ENCODE assay signal across 12 cellular contexts in the genomic region with DNA sequence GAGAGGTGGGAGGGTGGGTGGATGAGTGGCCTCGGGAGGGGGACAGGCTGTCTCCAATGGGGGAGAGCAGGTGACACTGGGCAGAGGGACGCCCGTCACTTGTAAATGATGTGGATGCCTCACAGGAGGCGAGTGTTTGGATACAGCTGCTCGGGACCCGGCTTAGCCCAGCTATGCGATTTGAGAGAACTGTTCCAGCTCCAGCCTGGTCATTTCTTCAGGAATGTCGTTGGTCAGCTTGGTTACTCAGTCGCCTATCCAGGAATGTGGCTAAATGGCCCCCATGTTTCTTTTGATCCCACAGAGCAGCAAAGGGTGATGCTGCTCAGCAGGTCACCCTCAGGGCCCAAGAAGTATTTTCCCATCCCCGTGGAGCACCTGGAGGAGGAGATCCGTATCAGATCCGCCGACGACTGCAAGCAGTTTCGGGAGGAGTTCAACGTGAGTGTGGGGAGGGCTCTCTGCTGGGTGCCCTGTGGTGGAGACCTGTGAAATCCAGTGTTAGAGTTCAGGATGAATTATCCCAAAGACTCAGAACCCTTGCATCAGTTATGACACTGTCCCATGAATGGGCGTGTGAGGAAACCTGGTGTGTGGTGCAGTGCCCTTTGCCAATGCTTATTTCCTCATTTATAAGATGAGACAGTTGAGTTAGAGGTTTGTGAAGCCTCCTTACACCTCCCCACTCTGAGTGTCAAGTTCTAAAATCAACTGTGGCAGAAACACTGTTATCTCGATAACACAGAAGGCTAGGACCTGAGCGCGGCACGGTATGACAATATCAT.
DNase-seq lines count a peak whose midpoint lies in the region; ATAC-seq and TF ChIP-seq lines count a peak whose summit lies in the region.
"Had no signal": no experiment of that assay in that cellular context is flagged by ENCODE, and none has a peak within 500 bp of the region (broad histone marks: within the 10 kb centered on the region; RNA-seq: fewer than 3 reads in every experiment).

No MANE protein-coding gene starts in this region.

- peaks cover 0 to 38% of the 10 kb centered on the region in 2 donors for H3K4me1 ChIP-seq in right atrium auricular region
- peaks cover 7 to 30% of the 10 kb centered on the region in 2 donors for H3K4me1 ChIP-seq in thoracic aorta (ENCODE audit: control insufficient read depth in 1 of 2, low read depth in 2 of 2)

- ATAC-seq in activated B cell treated with CpG ODN at 0.5 μM for 24 hours (ENCODE audit: low read depth): no peak
- no peak for ATAC-seq in thoracic aorta (ENCODE audit: insufficient number of reproducible peaks, low FRiP score, low read depth)
- no peak for ATAC-seq in HG03135 (IDR thresholded peaks at IDR 0.05; ENCODE audit: unreplicated experiment)

- CTCF ChIA-PET in activated naive CD4-positive, alpha-beta T cell treated with anti-CD3 and anti-CD28 coated beads, Interleukin-2, amount 10 ng/mL, durations not matched to agents 7 days and 5 days (lab: Charles Lee): interaction anchor here (1.5 to 4.8 kb wide), 4 partner anchors 10 to 20 kb away, joined by 8 to 37 read pairs (median 30); no protein-coding TSS in a partner anchor
- CTCF ChIA-PET in activated B cell treated with CpG ODN at 0.5 μM for 24 hours (lab: Charles Lee): interaction anchor here (1.2 to 2.9 kb wide), 4 partner anchors 13 to 333 kb away, joined by 3 to 31 read pairs (median 8); no protein-coding TSS in a partner anchor

- peaks cover 17% of the 10 kb centered on the region for H3K36me3 ChIP-seq in right atrium auricular region
- no peaks in the 10 kb centered on the region for H3K36me3 ChIP-seq in thoracic aorta

- no peaks in the 10 kb centered on the region for H3K9me3 Mint-ChIP-seq in activated naive CD4-positive, alpha-beta T cell treated with anti-CD3 and anti-CD28 coated beads, Interleukin-2, amount 10 ng/mL, durations not matched to agents 7 days and 5 days
- no peaks in the 10 kb centered on the region for H3K9me3 Mint-ChIP-seq in activated B cell treated with CpG ODN at 0.5 μM for 24 hours

- H3K4me3 ChIP-seq in right atrium auricular region (peak overlapping the region; percentile 3 to 22), thoracic aorta (peak overlapping the region; percentile 58)
- H3K4me3 ChIP-seq: SK-N-MC had no signal

- H3K27me3 ChIP-seq in right atrium auricular region (no peaks in the 10 kb centered on the region), thoracic aorta (replicated peaks; ENCODE audit: insufficient read depth) (no peaks in the 10 kb centered on the region)

- H3K9me3 ChIP-seq in right atrium auricular region: no peaks in the 10 kb centered on the region
- no peaks in the 10 kb centered on the region for H3K9me3 ChIP-seq in thoracic aorta

- no peak for TF ChIP-seq CTCF in activated B cell treated with CpG ODN at 0.5 μM for 24 hours (IDR thresholded peaks at IDR 0.05)
- no peak for TF ChIP-seq CTCF in right atrium auricular region (IDR thresholded peaks at IDR 0.05)
- no peak for TF ChIP-seq CTCF in thoracic aorta (IDR thresholded peaks at IDR 0.05)

- peaks cover 42% of the 10 kb centered on the region for H3K36me3 Mint-ChIP-seq in activated naive CD4-positive, alpha-beta T cell treated with anti-CD3 and anti-CD28 coated beads, Interleukin-2, amount 10 ng/mL, durations not matched to agents 7 days and 5 days
- H3K36me3 Mint-ChIP-seq in activated B cell treated with CpG ODN at 0.5 μM for 24 hours (ENCODE audit: low read depth): peaks cover 41% of the 10 kb centered on the region

- peak overlapping the region; percentile 97 for H3K27ac Mint-ChIP-seq in activated naive CD4-positive, alpha-beta T cell treated with anti-CD3 and anti-CD28 coated beads, Interleukin-2, amount 10 ng/mL, durations not matched to agents 7 days and 5 days
- no peak overlapping the region for H3K27ac Mint-ChIP-seq in activated B cell treated with CpG ODN at 0.5 μM for 24 hours

- intact Hi-C loops in activated B cell treated with CpG ODN at 0.5 μM for 24 hours (cut with micrococcal nuclease): no loop called here

- POLR2A ChIA-PET in activated B cell treated with CpG ODN at 0.5 μM for 24 hours (lab: Charles Lee): interaction anchor here (0.6 to 8.2 kb wide), 4 partner anchors 9 to 16 kb away, joined by 3 to 162 read pairs (median 4); no protein-coding TSS in a partner anchor

- DNase-seq in activated naive CD4-positive, alpha-beta T cell treated with anti-CD3 and anti-CD28 coated beads, Interleukin-2, amount 10 ng/mL, durations not matched to agents 7 days and 5 days: no peak
- DNase-seq in activated naive CD4-positive, alpha-beta T cell (lab: John Stamatoyannopoulos, UW): no peak
- DNase-seq in activated B cell treated with CpG ODN at 0.5 μM for 24 hours: no peak
- no peak for DNase-seq in right atrium auricular region (ENCODE audit: low spot score)
- no peak for DNase-seq in thoracic aorta (ENCODE audit: low spot score)
- no peak for DNase-seq in putamen (ENCODE audit: low spot score)
- no peak for DNase-seq in stimulated activated CD4-positive, alpha-beta T cell treated with anti-CD3 and anti-CD28 coated beads, Interleukin-2, amount 100 ng/mL, for 24 hours
- DNase-seq: activated gamma-delta T cell; NCI-H1436 treated with DMSO at 0.1 percent for 48 hours; stimulated activated naive CD4-positive, alpha-beta T cell treated with Interleukin-2 at 50 U/mL for 16 hours had no signal

- no peaks in the 10 kb centered on the region for H3K27me3 Mint-ChIP-seq in activated naive CD4-positive, alpha-beta T cell treated with anti-CD3 and anti-CD28 coated beads, Interleukin-2, amount 10 ng/mL, durations not matched to agents 7 days and 5 days
- H3K27me3 Mint-ChIP-seq in activated B cell treated with CpG ODN at 0.5 μM for 24 hours: no peaks in the 10 kb centered on the region

- H3K4me3 Mint-ChIP-seq in activated naive CD4-positive, alpha-beta T cell treated with anti-CD3 and anti-CD28 coated beads, Interleukin-2, amount 10 ng/mL, durations not matched to agents 7 days and 5 days: peak overlapping the region; percentile 81
- peak overlapping the region; percentile 38 for H3K4me3 Mint-ChIP-seq in activated B cell treated with CpG ODN at 0.5 μM for 24 hours

- peaks cover 66% of the 10 kb centered on the region for H3K4me1 Mint-ChIP-seq in activated naive CD4-positive, alpha-beta T cell treated with anti-CD3 and anti-CD28 coated beads, Interleukin-2, amount 10 ng/mL, durations not matched to agents 7 days and 5 days
- peaks cover 55% of the 10 kb centered on the region for H3K4me1 Mint-ChIP-seq in activated B cell treated with CpG ODN at 0.5 μM for 24 hours

- peak overlapping the region; percentile 65 to 81 for H3K27ac ChIP-seq in right atrium auricular region
- peak overlapping the region; percentile 66 to 82 for H3K27ac ChIP-seq in thoracic aorta
- H3K27ac ChIP-seq: SK-N-MC had no signal
